30 cellular contexts compared by ENCODE assay signal in genomic region chr5:135591277-135591676, GRCh38. TPM values are rescaled to one million over a fixed set of nuclear protein-coding genes. Genes with fewer than 3 reads are reported as not detected.
"Had no signal": no experiment of that assay in that cellular context is flagged by ENCODE, and none has a peak within 500 bp of the region (broad histone marks: within the 10 kb centered on the region; RNA-seq: fewer than 3 reads in every experiment).

No MANE protein-coding gene starts in this region.

- ATAC-seq: activated CD4-positive, alpha-beta T cell treated with anti-CD3 and anti-CD28 coated beads for 36 hours; activated naive CD4-positive, alpha-beta T cell treated with anti-CD3 and anti-CD28 coated beads, Interleukin-2, amount 50 U/mL, for 72 hours; activated T-helper 17 cell treated with anti-CD3 and anti-CD28 coated beads, Interleukin-2, amount 50 U/mL, for 72 hours; gastrocnemius medialis; left lobe of liver; lower lobe of right lung; natural killer cell; right lobe of liver; stimulated activated memory B cell treated with anti-CD40 and anti-IgM and Interleukin-4, amounts not matched to agents 10 μg/mL and 1 μg/mL and 100 μg/mL, for 72 hours; WTC11 had no signal

- H3K4me1 ChIP-seq: esophagus muscularis mucosa, gastrocnemius medialis, lower lobe of right lung, right lobe of liver, testis, upper lobe of left lung had no signal

- DNase-seq: activated CD4-positive, alpha-beta T cell treated with anti-CD3 and anti-CD28 coated beads for 36 hours; activated CD4-positive, alpha-beta T cell treated with anti-CD3 and anti-CD28 coated beads, Interleukin-2, amount 50 U/mL, for 4 hours; activated CD8-positive, alpha-beta memory T cell treated with anti-CD3 and anti-CD28 coated beads for 24 hours; activated CD8-positive, alpha-beta memory T cell treated with anti-CD3 and anti-CD28 coated beads, Interleukin-2, amount 50 U/mL, for 4 hours; activated T-cell treated with anti-CD3 and anti-CD28 coated beads, Interleukin-2, amount 50 U/mL, for 24 hours; aorta; central memory CD4-positive, alpha-beta T cell; dermis blood vessel endothelial cell; effector CD8-positive, alpha-beta T cell; gastrocnemius medialis; kidney; lower lobe of right lung; midbrain; natural killer cell; ovary; stimulated activated CD4-positive, alpha-beta T cell treated with anti-CD3 and anti-CD28 coated beads, Interleukin-1b, Interleukin-23, amount 100 ng/mL, for 48 hours; T-helper 9 cell; testis; upper lobe of left lung had no signal

- FAIRE-seq: kidney had no signal

- H3K36me3 ChIP-seq: esophagus muscularis mucosa, gastrocnemius medialis, lower lobe of right lung, ovary, right lobe of liver, upper lobe of left lung had no signal

- H3K27ac ChIP-seq: esophagus muscularis mucosa, gastrocnemius medialis, lower lobe of right lung, ovary, right lobe of liver, skin epidermis, testis, upper lobe of left lung had no signal

- H3K27me3 ChIP-seq: gastrocnemius medialis, ovary, right lobe of liver, testis, upper lobe of left lung had no signal

- H3K9me3 ChIP-seq: esophagus muscularis mucosa, gastrocnemius medialis, lower lobe of right lung, ovary, right lobe of liver, testis, upper lobe of left lung had no signal

- H3K4me3 ChIP-seq: esophagus muscularis mucosa, gastrocnemius medialis, lower lobe of right lung, ovary, right lobe of liver, skin epidermis, testis, upper lobe of left lung had no signal

RNA-seq across cellular contexts. Expression of gene CXCL14, which starts 12.5 kb away (rescaled TPM):
- total RNA-seq: activated CD4-positive, alpha-beta T cell treated with anti-CD3 and anti-CD28 coated beads for 36 hours; activated naive CD4-positive, alpha-beta T cell treated with anti-CD3 and anti-CD28 coated beads, Interleukin-2, amount 50 U/mL, for 72 hours; activated T-helper 17 cell treated with anti-CD3 and anti-CD28 coated beads, Interleukin-2, amount 50 U/mL, for 72 hours; natural killer cell; pulmonary artery endothelial cell; T-helper 1 cell treated with Interleukin-12 subunit alpha and Interleukin-12 subunit beta and Interleukin-4 antibody, amounts not matched to agents 30 ng/mL and 1 ng/mL, for 36 hours had no signal

RNA-seq across cellular contexts. Expression of gene NEUROG1, which starts 55.5 kb away (rescaled TPM):
- total RNA-seq: activated CD4-positive, alpha-beta T cell treated with anti-CD3 and anti-CD28 coated beads for 36 hours; activated naive CD4-positive, alpha-beta T cell treated with anti-CD3 and anti-CD28 coated beads, Interleukin-2, amount 50 U/mL, for 72 hours; activated T-helper 17 cell treated with anti-CD3 and anti-CD28 coated beads, Interleukin-2, amount 50 U/mL, for 72 hours; aorta; dermis blood vessel endothelial cell; esophagus muscularis mucosa; gastrocnemius medialis; kidney; left lobe of liver; lower lobe of right lung; natural killer cell; ovary; pulmonary artery endothelial cell; right lobe of liver; T-helper 1 cell treated with Interleukin-12 subunit alpha and Interleukin-12 subunit beta and Interleukin-4 antibody, amounts not matched to agents 30 ng/mL and 1 ng/mL, for 36 hours; testis; upper lobe of left lung had no signal
- polyA plus RNA-seq: adipose tissue, aorta had no signal
